1 cellular context compared by ENCODE assay signal in the genomic region with DNA sequence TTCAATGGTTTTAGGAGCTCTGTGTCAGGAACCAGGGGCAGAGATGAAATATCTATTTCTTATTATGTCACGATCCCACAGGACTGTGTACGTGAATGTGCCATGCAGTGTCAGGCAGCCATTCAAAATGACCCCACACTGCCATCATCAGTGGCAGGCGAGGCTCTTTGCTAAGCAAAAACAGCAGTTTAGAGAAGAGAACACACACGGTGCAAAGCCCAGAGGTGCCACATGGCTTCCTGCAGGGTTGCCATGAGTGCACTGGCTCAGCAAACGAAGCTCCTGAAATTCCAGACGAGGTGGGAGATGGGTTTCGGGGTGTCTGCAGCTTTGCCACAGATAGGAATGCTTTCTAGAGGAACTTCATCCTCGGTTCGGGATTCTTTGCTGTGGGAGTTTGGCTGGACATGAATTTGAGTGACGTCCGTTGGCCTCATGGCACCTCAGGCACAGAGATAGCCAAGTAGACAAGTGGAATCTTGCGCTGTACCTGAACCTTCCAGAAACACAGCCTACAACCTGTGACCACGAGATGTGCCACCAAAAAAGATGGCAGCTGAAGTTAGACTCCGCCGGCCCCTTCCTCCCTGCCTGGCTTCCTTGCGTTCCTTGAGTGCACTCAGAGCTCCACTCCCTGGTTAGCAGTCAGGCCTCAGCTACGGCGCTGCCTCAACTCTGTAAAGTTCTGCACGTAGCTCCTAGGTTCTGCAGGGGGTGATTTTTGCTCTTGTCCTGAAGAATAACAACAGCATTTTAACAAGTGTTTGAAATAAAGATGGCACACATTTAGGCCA.
TF ChIP-seq lines count a peak whose summit lies in the region.

No MANE protein-coding gene starts in this region.

TF ChIP-seq in HepG2, 621 proteins besides CTCF, POLR2A, EP300 and RAD21:
- no peak for TF ChIP-seq ZBTB21 (CRISPR knock-in tag; IDR thresholded peaks at IDR 0.05)
- TF ChIP-seq, protein P1, sequence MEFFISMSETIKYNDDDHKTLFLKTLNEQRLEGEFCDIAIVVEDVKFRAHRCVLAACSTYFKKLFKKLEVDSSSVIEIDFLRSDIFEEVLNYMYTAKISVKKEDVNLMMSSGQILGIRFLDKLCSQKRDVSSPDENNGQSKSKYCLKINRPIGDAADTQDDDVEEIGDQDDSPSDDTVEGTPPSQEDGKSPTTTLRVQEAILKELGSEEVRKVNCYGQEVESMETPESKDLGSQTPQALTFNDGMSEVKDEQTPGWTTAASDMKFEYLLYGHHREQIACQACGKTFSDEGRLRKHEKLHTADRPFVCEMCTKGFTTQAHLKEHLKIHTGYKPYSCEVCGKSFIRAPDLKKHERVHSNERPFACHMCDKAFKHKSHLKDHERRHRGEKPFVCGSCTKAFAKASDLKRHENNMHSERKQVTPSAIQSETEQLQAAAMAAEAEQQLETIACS (CRISPR knock-in tag; IDR thresholded peaks at IDR 0.05): no peak
- no peak for TF ChIP-seq KDM1A (CRISPR knock-in tag; IDR thresholded peaks at IDR 0.05)
- TF ChIP-seq ZKSCAN8 (CRISPR knock-in tag; IDR thresholded peaks at IDR 0.05; ENCODE audit: borderline replicate concordance): no peak
- no peak for TF ChIP-seq ZNF382 (CRISPR knock-in tag; IDR thresholded peaks at IDR 0.05; ENCODE audit: borderline replicate concordance)
- no peak for TF ChIP-seq CREB1 (IDR thresholded peaks at IDR 0.05)
- no peak for TF ChIP-seq CREB1 (CRISPR knock-in tag; IDR thresholded peaks at IDR 0.05)
- TF ChIP-seq, protein P2, sequence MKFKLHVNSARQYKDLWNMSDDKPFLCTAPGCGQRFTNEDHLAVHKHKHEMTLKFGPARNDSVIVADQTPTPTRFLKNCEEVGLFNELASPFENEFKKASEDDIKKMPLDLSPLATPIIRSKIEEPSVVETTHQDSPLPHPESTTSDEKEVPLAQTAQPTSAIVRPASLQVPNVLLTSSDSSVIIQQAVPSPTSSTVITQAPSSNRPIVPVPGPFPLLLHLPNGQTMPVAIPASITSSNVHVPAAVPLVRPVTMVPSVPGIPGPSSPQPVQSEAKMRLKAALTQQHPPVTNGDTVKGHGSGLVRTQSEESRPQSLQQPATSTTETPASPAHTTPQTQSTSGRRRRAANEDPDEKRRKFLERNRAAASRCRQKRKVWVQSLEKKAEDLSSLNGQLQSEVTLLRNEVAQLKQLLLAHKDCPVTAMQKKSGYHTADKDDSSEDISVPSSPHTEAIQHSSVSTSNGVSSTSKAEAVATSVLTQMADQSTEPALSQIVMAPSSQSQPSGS (CRISPR knock-in tag; IDR thresholded peaks at IDR 0.05): no peak
- no peak for TF ChIP-seq ZNF549 (CRISPR knock-in tag; IDR thresholded peaks at IDR 0.05)
- no peak for TF ChIP-seq RORA (CRISPR knock-in tag; IDR thresholded peaks at IDR 0.05)
- TF ChIP-seq ZNF143 (CRISPR knock-in tag; IDR thresholded peaks at IDR 0.05): no peak
- TF ChIP-seq, protein P3, sequence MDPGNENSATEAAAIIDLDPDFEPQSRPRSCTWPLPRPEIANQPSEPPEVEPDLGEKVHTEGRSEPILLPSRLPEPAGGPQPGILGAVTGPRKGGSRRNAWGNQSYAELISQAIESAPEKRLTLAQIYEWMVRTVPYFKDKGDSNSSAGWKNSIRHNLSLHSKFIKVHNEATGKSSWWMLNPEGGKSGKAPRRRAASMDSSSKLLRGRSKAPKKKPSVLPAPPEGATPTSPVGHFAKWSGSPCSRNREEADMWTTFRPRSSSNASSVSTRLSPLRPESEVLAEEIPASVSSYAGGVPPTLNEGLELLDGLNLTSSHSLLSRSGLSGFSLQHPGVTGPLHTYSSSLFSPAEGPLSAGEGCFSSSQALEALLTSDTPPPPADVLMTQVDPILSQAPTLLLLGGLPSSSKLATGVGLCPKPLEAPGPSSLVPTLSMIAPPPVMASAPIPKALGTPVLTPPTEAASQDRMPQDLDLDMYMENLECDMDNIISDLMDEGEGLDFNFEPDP (CRISPR knock-in tag; conservative IDR thresholded peaks at IDR 0.05): no peak
- TF ChIP-seq ZNF672 (CRISPR knock-in tag; IDR thresholded peaks at IDR 0.05): no peak
- TF ChIP-seq ZBTB7B (CRISPR knock-in tag; IDR thresholded peaks at IDR 0.05): no peak
- TF ChIP-seq, protein P4, sequence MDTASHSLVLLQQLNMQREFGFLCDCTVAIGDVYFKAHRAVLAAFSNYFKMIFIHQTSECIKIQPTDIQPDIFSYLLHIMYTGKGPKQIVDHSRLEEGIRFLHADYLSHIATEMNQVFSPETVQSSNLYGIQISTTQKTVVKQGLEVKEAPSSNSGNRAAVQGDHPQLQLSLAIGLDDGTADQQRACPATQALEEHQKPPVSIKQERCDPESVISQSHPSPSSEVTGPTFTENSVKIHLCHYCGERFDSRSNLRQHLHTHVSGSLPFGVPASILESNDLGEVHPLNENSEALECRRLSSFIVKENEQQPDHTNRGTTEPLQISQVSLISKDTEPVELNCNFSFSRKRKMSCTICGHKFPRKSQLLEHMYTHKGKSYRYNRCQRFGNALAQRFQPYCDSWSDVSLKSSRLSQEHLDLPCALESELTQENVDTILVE (CRISPR knock-in tag; IDR thresholded peaks at IDR 0.05): no peak
- no peak for TF ChIP-seq RBAK (CRISPR knock-in tag; IDR thresholded peaks at IDR 0.05)
- no peak for TF ChIP-seq CBX5 (CRISPR knock-in tag; IDR thresholded peaks at IDR 0.05; ENCODE audit: borderline replicate concordance)
- TF ChIP-seq ZNF7 (CRISPR knock-in tag; IDR thresholded peaks at IDR 0.05): no peak
- TF ChIP-seq NPAS2 (CRISPR knock-in tag; IDR thresholded peaks at IDR 0.05; ENCODE audit: borderline replicate concordance): no peak
- TF ChIP-seq, protein P5, sequence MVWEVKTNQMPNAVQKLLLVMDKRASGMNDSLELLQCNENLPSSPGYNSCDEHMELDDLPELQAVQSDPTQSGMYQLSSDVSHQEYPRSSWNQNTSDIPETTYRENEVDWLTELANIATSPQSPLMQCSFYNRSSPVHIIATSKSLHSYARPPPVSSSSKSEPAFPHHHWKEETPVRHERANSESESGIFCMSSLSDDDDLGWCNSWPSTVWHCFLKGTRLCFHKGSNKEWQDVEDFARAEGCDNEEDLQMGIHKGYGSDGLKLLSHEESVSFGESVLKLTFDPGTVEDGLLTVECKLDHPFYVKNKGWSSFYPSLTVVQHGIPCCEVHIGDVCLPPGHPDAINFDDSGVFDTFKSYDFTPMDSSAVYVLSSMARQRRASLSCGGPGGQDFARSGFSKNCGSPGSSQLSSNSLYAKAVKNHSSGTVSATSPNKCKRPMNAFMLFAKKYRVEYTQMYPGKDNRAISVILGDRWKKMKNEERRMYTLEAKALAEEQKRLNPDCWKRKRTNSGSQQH (CRISPR knock-in tag; IDR thresholded peaks at IDR 0.05; ENCODE audit: low read depth): no peak
